Comparison of ENCODE assay signal across 8 cellular contexts in genomic region chr19:12952488-12953455, GRCh38. TPM values are rescaled to one million over a fixed set of nuclear protein-coding genes. Genes with fewer than 3 reads are reported as not detected.
DNase-seq lines count a peak whose midpoint lies in the region; ATAC-seq and TF ChIP-seq lines count a peak whose summit lies in the region.

No MANE protein-coding gene starts in this region.

- no peak for TF ChIP-seq RAD21 in HCT116 (IDR thresholded peaks at IDR 0.05; ENCODE audit: low read depth)

- H3K4me1 ChIP-seq in HCT116 (ENCODE audit: control insufficient read depth in 1 of 2, insufficient read depth in 2 of 2, low read length in 2 of 2): peaks cover 9 to 27% of the 10 kb centered on the region in 2 experiments
- peaks cover 28% of the 10 kb centered on the region for H3K4me1 ChIP-seq in hepatocyte (ENCODE audit: insufficient read depth)

- H3K27ac ChIP-seq in HCT116 (ENCODE audit: low read depth, low read length) (no peak overlapping the region), hepatocyte (peak overlapping the region; percentile 73)

- TF ChIP-seq CTCF in HCT116 (IDR thresholded peaks at IDR 0.05 in 2 of 3, conservative IDR thresholded peaks at IDR 0.05 in 1 of 3; ENCODE audit: borderline replicate concordance in 1 of 3, insufficient read depth in 1 of 3, low read depth in 2 of 3, low read length in 2 of 3): no peak
- TF ChIP-seq CTCF in hepatocyte (IDR thresholded peaks at IDR 0.05; ENCODE audit: poor library complexity): no peak

- H4K20me1 ChIP-seq in HCT116 (ENCODE audit: insufficient read depth): no peaks in the 10 kb centered on the region; the same call in 1 of the 2 replicates
- H4K20me1 ChIP-seq in hepatocyte (ENCODE audit: insufficient read depth, poor library complexity, severe bottlenecking): peaks cover 2% of the 10 kb centered on the region

- H3K79me2 ChIP-seq in HCT116 (ENCODE audit: insufficient read depth, low read length) (peaks cover 75% of the 10 kb centered on the region), hepatocyte (peaks cover 49% of the 10 kb centered on the region)

- H3K27me3 ChIP-seq in HCT116 (ENCODE audit: insufficient read depth, low read length) (no peaks in the 10 kb centered on the region), hepatocyte (no peaks in the 10 kb centered on the region)

- H3K4me3 ChIP-seq in HCT116 (replicated peaks in 1 of 2; ENCODE audit: low read depth in 1 of 2, low read length in 2 of 2): no peak overlapping the region
- no peak overlapping the region for H3K4me3 ChIP-seq in hepatocyte

- POLR2A ChIA-PET in HCT116 (lab: Charles Lee): no interaction called here

- intact Hi-C loops in HCT116 (cut with micrococcal nuclease): no loop called here

- no peak overlapping the region for H2AFZ ChIP-seq in HCT116 (ENCODE audit: low read depth, low read length, poor library complexity, severe bottlenecking)
- no peak overlapping the region for H2AFZ ChIP-seq in hepatocyte

- ATAC-seq in HCT116 (no peak), GM21825 (IDR thresholded peaks at IDR 0.05; ENCODE audit: unreplicated experiment) (no peak), GM19452 (IDR thresholded peaks at IDR 0.05; ENCODE audit: unreplicated experiment) (no peak)

- H3K9me3 ChIP-seq in HCT116 (ENCODE audit: control insufficient read depth in 1 of 2, insufficient read depth in 1 of 2, low read depth in 1 of 2, low read length in 2 of 2) (no peaks in the 10 kb centered on the region), hepatocyte (ENCODE audit: low read depth) (no peaks in the 10 kb centered on the region)

- no peak overlapping the region for H3K9ac ChIP-seq in HCT116 (ENCODE audit: low read length)

- no peak for TF ChIP-seq POLR2A in HCT116 (IDR thresholded peaks at IDR 0.05; ENCODE audit: borderline replicate concordance, extremely low read depth, insufficient read depth, insufficient read length)

- CTCF ChIA-PET in HCT116 (lab: Charles Lee): interaction anchor here (1.6 kb wide), 1 partner anchor 12 kb away, joined by 6 read pairs; no protein-coding TSS in a partner anchor

- H3K9me2 ChIP-seq in HCT116 (ENCODE audit: insufficient read depth) (no peaks in the 10 kb centered on the region), hepatocyte (replicated peaks; ENCODE audit: insufficient read depth) (no peaks in the 10 kb centered on the region)

- DNase-seq in A172 (ENCODE audit: low spot score): peak; percentile 81
- no peak for DNase-seq in HCT116 (ENCODE audit: low read depth, low spot score)
- DNase-seq in amniotic stem cell (lab: John Stamatoyannopoulos, UW): peak; percentile 59
- no peak for DNase-seq in hepatocyte (ENCODE audit: low spot score)
- DNase-seq in NK-92 (lab: John Stamatoyannopoulos, UW; ENCODE audit: unreplicated experiment): no peak
- DNase-seq in NCI-H510A (lab: John Stamatoyannopoulos, UW): no peak

- H3K36me3 ChIP-seq in HCT116 (ENCODE audit: control insufficient read depth in 1 of 2, insufficient read depth in 2 of 2, low read length in 2 of 2) (peaks cover 31 to 51% of the 10 kb centered on the region in 2 experiments), hepatocyte (replicated peaks; ENCODE audit: insufficient read depth, low read depth) (no peaks in the 10 kb centered on the region)

- H3K4me2 ChIP-seq in HCT116 (ENCODE audit: low read length) (no peak overlapping the region), hepatocyte (peak overlapping the region; percentile 5)

- 80% methylated on average over 18 of the region's 18 CpGs for WGBS in hepatocyte (ENCODE audit: low lambda C conversion rate, missing lambda C conversion rate)

- RAD21 ChIA-PET in HCT116 (lab: Charles Lee; ENCODE audit: low non-redundant PET in 1 of 2, low total read pairs in 2 of 2, uncharacterized antibody in 2 of 2, unreplicated experiment in 2 of 2): no interaction called here

- BruUV-seq in HCT116 (replicated peaks; lab: Mats Ljungman, UMichigan): TSS peak; percentile 65

TF ChIP-seq in HCT116, 20 proteins besides CTCF, POLR2A, EP300 and RAD21:
- no peak for TF ChIP-seq EZH2 (IDR thresholded peaks at IDR 0.05)
- no peak for TF ChIP-seq EZH2phosphoT487 (IDR thresholded peaks at IDR 0.05; ENCODE audit: borderline replicate concordance)
- no peak for TF ChIP-seq EGR1 (IDR thresholded peaks at IDR 0.05; ENCODE audit: low read depth)
- TF ChIP-seq ZBTB33 (IDR thresholded peaks at IDR 0.05; ENCODE audit: extremely low read depth, insufficient replicate concordance, low read length): no peak
- no peak for TF ChIP-seq SRF (IDR thresholded peaks at IDR 0.05; ENCODE audit: low read depth)
- no peak for TF ChIP-seq SP1 (IDR thresholded peaks at IDR 0.05; ENCODE audit: low read depth)
- TF ChIP-seq ZFX (IDR thresholded peaks at IDR 0.05): no peak
- TF ChIP-seq FOSL1 (IDR thresholded peaks at IDR 0.05; ENCODE audit: low read depth): no peak
- TF ChIP-seq CBX3 (IDR thresholded peaks at IDR 0.05; ENCODE audit: low read depth): no peak
- no peak for TF ChIP-seq REST (IDR thresholded peaks at IDR 0.05; ENCODE audit: low read depth)
- no peak for TF ChIP-seq CEBPB (IDR thresholded peaks at IDR 0.05; ENCODE audit: low read depth)
- no peak for TF ChIP-seq ZNF274 (IDR thresholded peaks at IDR 0.05; ENCODE audit: low read depth, low read length)
- no peak for TF ChIP-seq YY1 (IDR thresholded peaks at IDR 0.05; ENCODE audit: extremely low read depth, insufficient replicate concordance, low read depth, low read length)

RNA-seq across cellular contexts. Expression of gene GADD45GIP1, which starts 4.3 kb away (rescaled TPM):
- total RNA-seq in A172 (2014; rRNA removed; shearing (Covaris generic)): 64.2 and 82.8 TPM in 2 replicates
- total RNA-seq in HCT116 (2021; ENCODE audit: unreplicated experiment) (35.9 TPM), hepatocyte (21.0 and 27.2 TPM in 2 replicates)
- 44.5 and 55.5 TPM in 2 replicates for polyA plus RNA-seq in HCT116 (2012)
- polyA plus RNA-seq in hepatocyte: 106 and 109 TPM in 2 replicates

RNA-seq across cellular contexts. Expression of gene RAD23A, which starts 7.1 kb away (rescaled TPM):
- 180 and 185 TPM in 2 replicates for total RNA-seq in A172 (2014; rRNA removed; shearing (Covaris generic))
- 163 TPM for total RNA-seq in HCT116 (2021; ENCODE audit: unreplicated experiment)
- polyA plus RNA-seq in HCT116 (2012): 245 and 256 TPM in 2 replicates
- 64.5 and 65.8 TPM in 2 replicates for total RNA-seq in hepatocyte
- 130 and 140 TPM in 2 replicates for polyA plus RNA-seq in hepatocyte

RNA-seq across cellular contexts. Expression of gene CALR, which starts 14.4 kb away (rescaled TPM):
- total RNA-seq in A172 (2014; rRNA removed; shearing (Covaris generic)): 1,790 and 1,863 TPM in 2 replicates
- total RNA-seq in HCT116 (2021; ENCODE audit: unreplicated experiment): 739 TPM
- polyA plus RNA-seq in HCT116 (2012): 660 and 681 TPM in 2 replicates
- total RNA-seq in hepatocyte: 1,414 and 1,442 TPM in 2 replicates
- 915 and 922 TPM in 2 replicates for polyA plus RNA-seq in hepatocyte

RNA-seq across cellular contexts. Expression of gene DAND5, which starts 16.6 kb away (rescaled TPM):
- 0.10 and 0.36 TPM in 2 replicates for total RNA-seq in A172 (2014; rRNA removed; shearing (Covaris generic))
- total RNA-seq in HCT116 (2021; ENCODE audit: unreplicated experiment): 0.25 TPM
- polyA plus RNA-seq in HCT116 (2012): 0.07 TPM in 2 replicates
- 0.17 TPM in 1 of 2 replicates, not detected in the other for total RNA-seq in hepatocyte
- not detected in 2 replicates for polyA plus RNA-seq in hepatocyte

RNA-seq across cellular contexts. Expression of gene FARSA, which starts 19.3 kb away (rescaled TPM):
- 98.2 and 99.1 TPM in 2 replicates for total RNA-seq in A172 (2014; rRNA removed; shearing (Covaris generic))
- total RNA-seq in HCT116 (2021; ENCODE audit: unreplicated experiment) (129 TPM), hepatocyte (36.2 and 45.6 TPM in 2 replicates)
- polyA plus RNA-seq in HCT116 (2012): 101 and 112 TPM in 2 replicates
- 86.5 and 95.3 TPM in 2 replicates for polyA plus RNA-seq in hepatocyte

Comparison
In these comparisons a context has a peak if more than half of its experiments do, and no peak if none do; other contexts are left out.
1. DNase-seq: peak in A172 (single experiment) and amniotic stem cell (single experiment); none in HCT116 (single experiment), hepatocyte (single experiment), NK-92 (single experiment) and NCI-H510A (single experiment).